ENCODE assay signal across 1 cellular context in the genomic region with DNA sequence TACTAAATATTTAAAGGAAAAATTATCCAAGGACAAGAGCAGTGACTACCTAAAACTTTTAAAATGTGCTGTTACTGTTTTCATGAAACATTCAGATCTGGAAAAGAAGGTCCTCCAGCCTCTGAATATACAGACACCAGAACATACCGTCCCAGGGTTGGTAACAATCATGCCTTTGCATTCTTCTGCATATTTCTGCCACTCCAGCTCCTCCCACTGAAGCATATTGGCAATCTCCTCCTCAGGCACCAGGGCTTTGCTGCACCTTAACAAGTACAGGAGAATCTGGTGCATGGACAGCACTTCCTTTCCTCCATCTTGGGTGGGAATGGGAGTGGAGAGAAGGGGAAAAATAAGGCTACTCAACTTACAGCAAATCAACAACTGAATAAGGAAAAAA.
TF ChIP-seq lines count a peak whose summit lies in the region.

No MANE protein-coding gene starts in this region.

TF ChIP-seq in H1, 55 proteins besides CTCF, POLR2A, EP300 and RAD21:
- TF ChIP-seq TCF12 (IDR thresholded peaks at IDR 0.05; ENCODE audit: low read depth, low read length) (no peak), GABPA (IDR thresholded peaks at IDR 0.05; ENCODE audit: borderline replicate concordance, insufficient read depth, low read length) (no peak), POLR2AphosphoS5 (IDR thresholded peaks at IDR 0.05; ENCODE audit: low read depth, low read length) (no peak), ASH2L (IDR thresholded peaks at IDR 0.05; ENCODE audit: low read length) (no peak), RBBP5 (IDR thresholded peaks at IDR 0.05; ENCODE audit: borderline replicate concordance, low read depth, low read length) (no peak), BRCA1 (IDR thresholded peaks at IDR 0.05; ENCODE audit: low read depth, low read length) (no peak), SIN3A (conservative IDR thresholded peaks at IDR 0.05 in 1 of 2, IDR thresholded peaks at IDR 0.05 in 1 of 2; ENCODE audit: low read depth in 1 of 2, low read length in 2 of 2) (no peak), TBP (IDR thresholded peaks at IDR 0.05; ENCODE audit: low read depth, low read length) (no peak), NANOG (IDR thresholded peaks at IDR 0.05; ENCODE audit: insufficient read depth, low read depth, low read length, poor library complexity, severe bottlenecking) (no peak), SIX5 (IDR thresholded peaks at IDR 0.05; ENCODE audit: low read depth, low read length) (no peak), CTBP2 (IDR thresholded peaks at IDR 0.05; ENCODE audit: borderline replicate concordance, insufficient read depth, insufficient read length, low read length) (no peak), ATF2 (IDR thresholded peaks at IDR 0.05; ENCODE audit: low read length) (no peak), CHD2 (IDR thresholded peaks at IDR 0.05; ENCODE audit: low read length) (no peak)
- TF ChIP-seq, protein P1, sequence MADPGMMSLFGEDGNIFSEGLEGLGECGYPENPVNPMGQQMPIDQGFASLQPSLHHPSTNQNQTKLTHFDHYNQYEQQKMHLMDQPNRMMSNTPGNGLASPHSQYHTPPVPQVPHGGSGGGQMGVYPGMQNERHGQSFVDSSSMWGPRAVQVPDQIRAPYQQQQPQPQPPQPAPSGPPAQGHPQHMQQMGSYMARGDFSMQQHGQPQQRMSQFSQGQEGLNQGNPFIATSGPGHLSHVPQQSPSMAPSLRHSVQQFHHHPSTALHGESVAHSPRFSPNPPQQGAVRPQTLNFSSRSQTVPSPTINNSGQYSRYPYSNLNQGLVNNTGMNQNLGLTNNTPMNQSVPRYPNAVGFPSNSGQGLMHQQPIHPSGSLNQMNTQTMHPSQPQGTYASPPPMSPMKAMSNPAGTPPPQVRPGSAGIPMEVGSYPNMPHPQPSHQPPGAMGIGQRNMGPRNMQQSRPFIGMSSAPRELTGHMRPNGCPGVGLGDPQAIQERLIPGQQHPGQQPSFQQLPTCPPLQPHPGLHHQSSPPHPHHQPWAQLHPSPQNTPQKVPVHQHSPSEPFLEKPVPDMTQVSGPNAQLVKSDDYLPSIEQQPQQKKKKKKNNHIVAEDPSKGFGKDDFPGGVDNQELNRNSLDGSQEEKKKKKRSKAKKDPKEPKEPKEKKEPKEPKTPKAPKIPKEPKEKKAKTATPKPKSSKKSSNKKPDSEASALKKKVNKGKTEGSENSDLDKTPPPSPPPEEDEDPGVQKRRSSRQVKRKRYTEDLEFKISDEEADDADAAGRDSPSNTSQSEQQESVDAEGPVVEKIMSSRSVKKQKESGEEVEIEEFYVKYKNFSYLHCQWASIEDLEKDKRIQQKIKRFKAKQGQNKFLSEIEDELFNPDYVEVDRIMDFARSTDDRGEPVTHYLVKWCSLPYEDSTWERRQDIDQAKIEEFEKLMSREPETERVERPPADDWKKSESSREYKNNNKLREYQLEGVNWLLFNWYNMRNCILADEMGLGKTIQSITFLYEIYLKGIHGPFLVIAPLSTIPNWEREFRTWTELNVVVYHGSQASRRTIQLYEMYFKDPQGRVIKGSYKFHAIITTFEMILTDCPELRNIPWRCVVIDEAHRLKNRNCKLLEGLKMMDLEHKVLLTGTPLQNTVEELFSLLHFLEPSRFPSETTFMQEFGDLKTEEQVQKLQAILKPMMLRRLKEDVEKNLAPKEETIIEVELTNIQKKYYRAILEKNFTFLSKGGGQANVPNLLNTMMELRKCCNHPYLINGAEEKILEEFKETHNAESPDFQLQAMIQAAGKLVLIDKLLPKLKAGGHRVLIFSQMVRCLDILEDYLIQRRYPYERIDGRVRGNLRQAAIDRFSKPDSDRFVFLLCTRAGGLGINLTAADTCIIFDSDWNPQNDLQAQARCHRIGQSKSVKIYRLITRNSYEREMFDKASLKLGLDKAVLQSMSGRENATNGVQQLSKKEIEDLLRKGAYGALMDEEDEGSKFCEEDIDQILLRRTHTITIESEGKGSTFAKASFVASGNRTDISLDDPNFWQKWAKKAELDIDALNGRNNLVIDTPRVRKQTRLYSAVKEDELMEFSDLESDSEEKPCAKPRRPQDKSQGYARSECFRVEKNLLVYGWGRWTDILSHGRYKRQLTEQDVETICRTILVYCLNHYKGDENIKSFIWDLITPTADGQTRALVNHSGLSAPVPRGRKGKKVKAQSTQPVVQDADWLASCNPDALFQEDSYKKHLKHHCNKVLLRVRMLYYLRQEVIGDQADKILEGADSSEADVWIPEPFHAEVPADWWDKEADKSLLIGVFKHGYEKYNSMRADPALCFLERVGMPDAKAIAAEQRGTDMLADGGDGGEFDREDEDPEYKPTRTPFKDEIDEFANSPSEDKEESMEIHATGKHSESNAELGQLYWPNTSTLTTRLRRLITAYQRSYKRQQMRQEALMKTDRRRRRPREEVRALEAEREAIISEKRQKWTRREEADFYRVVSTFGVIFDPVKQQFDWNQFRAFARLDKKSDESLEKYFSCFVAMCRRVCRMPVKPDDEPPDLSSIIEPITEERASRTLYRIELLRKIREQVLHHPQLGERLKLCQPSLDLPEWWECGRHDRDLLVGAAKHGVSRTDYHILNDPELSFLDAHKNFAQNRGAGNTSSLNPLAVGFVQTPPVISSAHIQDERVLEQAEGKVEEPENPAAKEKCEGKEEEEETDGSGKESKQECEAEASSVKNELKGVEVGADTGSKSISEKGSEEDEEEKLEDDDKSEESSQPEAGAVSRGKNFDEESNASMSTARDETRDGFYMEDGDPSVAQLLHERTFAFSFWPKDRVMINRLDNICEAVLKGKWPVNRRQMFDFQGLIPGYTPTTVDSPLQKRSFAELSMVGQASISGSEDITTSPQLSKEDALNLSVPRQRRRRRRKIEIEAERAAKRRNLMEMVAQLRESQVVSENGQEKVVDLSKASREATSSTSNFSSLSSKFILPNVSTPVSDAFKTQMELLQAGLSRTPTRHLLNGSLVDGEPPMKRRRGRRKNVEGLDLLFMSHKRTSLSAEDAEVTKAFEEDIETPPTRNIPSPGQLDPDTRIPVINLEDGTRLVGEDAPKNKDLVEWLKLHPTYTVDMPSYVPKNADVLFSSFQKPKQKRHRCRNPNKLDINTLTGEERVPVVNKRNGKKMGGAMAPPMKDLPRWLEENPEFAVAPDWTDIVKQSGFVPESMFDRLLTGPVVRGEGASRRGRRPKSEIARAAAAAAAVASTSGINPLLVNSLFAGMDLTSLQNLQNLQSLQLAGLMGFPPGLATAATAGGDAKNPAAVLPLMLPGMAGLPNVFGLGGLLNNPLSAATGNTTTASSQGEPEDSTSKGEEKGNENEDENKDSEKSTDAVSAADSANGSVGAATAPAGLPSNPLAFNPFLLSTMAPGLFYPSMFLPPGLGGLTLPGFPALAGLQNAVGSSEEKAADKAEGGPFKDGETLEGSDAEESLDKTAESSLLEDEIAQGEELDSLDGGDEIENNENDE (IDR thresholded peaks at IDR 0.05; ENCODE audit: insufficient replicate concordance, low read length), result no peak
